8 cellular contexts compared by ENCODE assay signal in the genomic region with DNA sequence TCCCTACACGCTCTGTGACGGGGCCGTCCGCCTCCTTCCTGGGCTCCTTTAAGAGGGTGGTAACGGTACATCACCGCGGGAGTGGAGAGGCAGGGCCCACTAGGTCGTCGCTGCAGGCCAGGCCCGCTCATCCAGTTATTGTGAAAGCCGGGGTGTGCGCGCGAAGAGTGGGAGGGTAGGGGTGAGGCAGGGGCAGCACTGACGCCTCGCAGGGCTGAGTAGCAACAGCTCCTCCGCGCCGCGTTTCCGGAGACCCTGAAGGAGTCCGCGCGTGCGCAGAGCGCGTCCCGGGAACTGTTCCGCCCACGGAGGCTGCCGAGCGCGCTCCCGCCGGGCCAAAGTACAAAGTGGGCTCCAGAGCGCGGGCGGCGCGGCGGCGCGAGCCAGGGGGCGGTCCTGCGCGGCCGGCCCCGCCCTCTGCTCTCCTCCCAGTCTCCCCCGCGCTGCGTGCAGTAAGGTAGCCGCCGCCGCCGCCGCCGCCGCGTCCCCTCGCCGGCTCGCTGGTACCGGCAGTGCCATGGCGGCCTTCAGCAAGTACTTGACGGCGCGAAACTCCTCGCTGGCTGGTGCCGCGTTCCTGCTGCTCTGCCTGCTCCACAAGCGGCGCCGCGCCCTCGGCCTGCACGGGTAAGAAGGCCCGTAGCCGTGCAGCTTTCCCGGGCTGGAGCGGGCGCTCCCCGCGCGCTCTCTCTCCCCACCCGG.
DNase-seq lines count a peak whose midpoint lies in the region; ATAC-seq and TF ChIP-seq lines count a peak whose summit lies in the region.

A gene (plus strand): TSS at position 428 of the 702 bp plus-strand sequence. CDS start 90 bp downstream, at position 518.

- peak; percentile 95 for ATAC-seq in GM19035 (IDR thresholded peaks at IDR 0.05; ENCODE audit: unreplicated experiment)
- ATAC-seq in HG03342 (IDR thresholded peaks at IDR 0.05; ENCODE audit: unreplicated experiment): peak; percentile 96

- no peak for TF ChIP-seq CTCF in AG09319 (IDR thresholded peaks at IDR 0.05; ENCODE audit: low read depth, low read length)

- DNase-seq in AG09319 (ENCODE audit: extremely low read depth, low read depth) (peak; percentile 96), NCI-H446 (lab: John Stamatoyannopoulos, UW) (peak; percentile 96 to 98), islet precursor cell (peak; percentile 99)
- DNase-seq in activated CD4-positive, CD25-positive, alpha-beta regulatory T cell treated with anti-CD3 and anti-CD28 coated beads, Interleukin-2, amount 50 U/mL, for 16 hours (ENCODE audit: low read depth, low spot score): peak; percentile 94
- peak; percentile 98 for DNase-seq in central memory CD4-positive, alpha-beta T cell
- DNase-seq in stimulated activated CD4-positive, alpha-beta T cell treated with anti-CD3 and anti-CD28 coated beads, Interleukin-12 subunit alpha, Interleukin-12 subunit beta, amount 100 ng/mL, for 4 hours: peak; percentile 96

Comparison
In these comparisons a context has a peak if more than half of its experiments do, and no peak if none do; other contexts are left out.
1. Peak in every context shown above with its lines: DNase-seq and ATAC-seq.